29 cellular contexts compared by ENCODE assay signal in the genomic region with DNA sequence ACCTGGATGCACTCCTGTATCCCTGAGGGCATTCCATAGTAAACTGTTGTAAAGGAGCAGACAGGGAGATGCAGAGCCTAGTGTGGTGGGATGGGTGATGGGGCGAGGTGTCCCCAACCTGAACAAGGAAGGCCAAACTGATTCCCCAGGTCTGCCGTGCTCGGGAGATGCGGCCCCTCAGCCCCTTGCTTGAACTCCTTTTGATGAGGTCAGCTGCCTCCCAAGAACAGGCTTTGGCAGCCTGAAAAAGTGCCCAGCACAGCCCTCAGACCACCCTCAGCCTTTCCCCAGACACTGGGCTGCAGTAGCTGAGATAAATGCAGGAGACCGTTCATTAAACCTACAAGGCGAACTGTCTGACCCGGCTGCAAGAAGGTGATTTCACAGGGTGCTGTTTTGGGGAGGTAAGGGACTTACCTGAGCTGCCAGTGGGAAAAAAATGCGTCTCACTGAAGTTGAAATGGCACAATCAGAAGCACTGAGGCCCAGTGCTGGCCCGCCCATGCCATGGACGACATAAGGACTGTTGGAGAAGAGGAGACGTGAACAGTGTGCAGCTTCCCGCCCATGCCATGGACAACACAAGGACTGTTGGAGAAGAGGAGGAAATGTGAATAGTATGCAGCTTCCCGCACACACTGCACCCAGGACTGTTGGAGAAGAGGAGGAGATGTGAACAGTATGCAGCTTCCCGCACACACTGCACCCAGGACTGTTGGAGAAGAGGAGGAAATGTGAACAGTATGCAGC.
DNase-seq lines count a peak whose midpoint lies in the region; ATAC-seq and TF ChIP-seq lines count a peak whose summit lies in the region.
"Had no signal": no experiment of that assay in that cellular context is flagged by ENCODE, and none has a peak within 500 bp of the region (broad histone marks: within the 10 kb centered on the region; RNA-seq: fewer than 3 reads in every experiment).

No MANE protein-coding gene starts in this region.

- no peak overlapping the region for H3K4me3 ChIP-seq in Peyer's patch
- no peak overlapping the region for H3K4me3 ChIP-seq in spleen
- no peak overlapping the region for H3K4me3 ChIP-seq in BE2C (ENCODE audit: low read depth, low read length)
- H3K4me3 ChIP-seq: adrenal gland, esophagus squamous epithelium, SK-N-MC, smooth muscle cell, thoracic aorta had no signal

- TF ChIP-seq POLR2A in Peyer's patch (IDR thresholded peaks at IDR 0.05) (no peak), spleen (IDR thresholded peaks at IDR 0.05) (no peak)

- intact Hi-C loops in left ventricle myocardium superior (cut with micrococcal nuclease) (no loop called here), spleen (cut with DNase I; ENCODE audit: low total_unique reads) (no loop called here)

- TF ChIP-seq CTCF in Peyer's patch (IDR thresholded peaks at IDR 0.05) = no peak
- no peak for TF ChIP-seq CTCF in spleen (IDR thresholded peaks at IDR 0.05 in 8 of 11, conservative IDR thresholded peaks at IDR 0.05 in 3 of 11)
- no peak for TF ChIP-seq CTCF in BE2C (IDR thresholded peaks at IDR 0.05; ENCODE audit: low read depth, low read length)

- H3K9me3 Mint-ChIP-seq in T-helper 2 cell treated with Interferon-gamma antibody and Interleukin-4, amounts not matched to agents 5 μg/mL and 100 μg/mL, for 36 hours = no peaks in the 10 kb centered on the region
- H3K9me3 Mint-ChIP-seq: CD4-positive, alpha-beta T cell; H9; memory B cell; T-helper 1 cell treated with Interleukin-12 subunit alpha and Interleukin-12 subunit beta and Interleukin-4 antibody, amounts not matched to agents 30 μg/mL and 1 μg/mL, for 36 hours had no signal

- peaks cover 2% of the 10 kb centered on the region for H3K27me3 Mint-ChIP-seq in T-helper 2 cell treated with Interferon-gamma antibody and Interleukin-4, amounts not matched to agents 5 μg/mL and 100 μg/mL, for 36 hours (ENCODE audit: low read depth)

- H3K27ac ChIP-seq in Peyer's patch (no peak overlapping the region), spleen (no peak overlapping the region)
- H3K27ac ChIP-seq: 22Rv1, adrenal gland, brain microvascular endothelial cell, esophagus squamous epithelium, neutrophil, SK-N-MC, thoracic aorta had no signal

- H3K4me3 Mint-ChIP-seq in T-helper 2 cell treated with Interferon-gamma antibody and Interleukin-4, amounts not matched to agents 5 μg/mL and 100 μg/mL, for 36 hours = no peak overlapping the region
- H3K4me3 Mint-ChIP-seq: CD4-positive, alpha-beta T cell; H9; memory B cell; T-helper 1 cell treated with Interleukin-12 subunit alpha and Interleukin-12 subunit beta and Interleukin-4 antibody, amounts not matched to agents 30 μg/mL and 1 μg/mL, for 36 hours had no signal

- no peaks in the 10 kb centered on the region for H3K9me3 ChIP-seq in Peyer's patch
- H3K9me3 ChIP-seq in spleen = no peaks in the 10 kb centered on the region
- no peaks in the 10 kb centered on the region for H3K9me3 ChIP-seq in BE2C
- H3K9me3 ChIP-seq: adrenal gland, esophagus squamous epithelium, neutrophil, thoracic aorta had no signal

- H3K27me3 ChIP-seq in Peyer's patch = no peaks in the 10 kb centered on the region
- peaks cover 0 to 31% (median 7%) of the 10 kb centered on the region in 7 donors for H3K27me3 ChIP-seq in spleen (replicated peaks in 1 of 7)
- H3K27me3 ChIP-seq in BE2C = no peaks in the 10 kb centered on the region
- H3K27me3 ChIP-seq: adrenal gland, neutrophil had no signal

- WGBS in spleen, 5 donors = 86 to 91% (median 89%) methylated on average over 14 of the region's 14 CpGs

- H3K36me3 ChIP-seq in Peyer's patch (no peaks in the 10 kb centered on the region), spleen (no peaks in the 10 kb centered on the region), BE2C (no peaks in the 10 kb centered on the region)
- H3K36me3 ChIP-seq: adrenal gland, brain microvascular endothelial cell, esophagus squamous epithelium, neutrophil, thoracic aorta had no signal

- DNase-seq in T-helper 2 cell treated with Interferon-gamma antibody and Interleukin-4, amounts not matched to agents 5 μg/mL and 100 μg/mL, for 36 hours (ENCODE audit: low spot score) = peak; percentile 2
- DNase-seq in T-helper 2 cell = no peak
- DNase-seq in Peyer's patch = peak in 2 of 3 donors; percentile 20 to 34
- DNase-seq in left ventricle myocardium superior = peak; percentile 15
- DNase-seq in spleen = peak; percentile 41
- no peak for DNase-seq in BE2C
- DNase-seq in inferior parietal cortex (ENCODE audit: extremely low spot score) = no peak
- DNase-seq: activated naive CD4-positive, alpha-beta T cell treated with Interleukin-2 at 50 U/mL for 16 hours; activated T-cell treated with anti-CD3 and anti-CD28 coated beads, Interleukin-2, amount 50 U/mL, for 1 hour; brain microvascular endothelial cell; CD4-positive, alpha-beta T cell; cortex of kidney; esophagus squamous epithelium; H9; kidney glomerular epithelial cell; NCI-H1105; NCI-H2029 treated with DMSO at 0.1 percent for 48 hours; NCI-H2227 treated with DMSO at 0.1 percent for 48 hours; NCI-H748 treated with DMSO at 0.1 percent for 48 hours; stimulated activated naive CD4-positive, alpha-beta T cell had no signal

- H3K4me1 Mint-ChIP-seq in T-helper 2 cell treated with Interferon-gamma antibody and Interleukin-4, amounts not matched to agents 5 μg/mL and 100 μg/mL, for 36 hours (ENCODE audit: low read depth) = no peaks in the 10 kb centered on the region
- H3K4me1 Mint-ChIP-seq: memory B cell had no signal

- no peaks in the 10 kb centered on the region for H3K36me3 Mint-ChIP-seq in T-helper 2 cell treated with Interferon-gamma antibody and Interleukin-4, amounts not matched to agents 5 μg/mL and 100 μg/mL, for 36 hours (ENCODE audit: low read depth)
- H3K36me3 Mint-ChIP-seq: memory B cell had no signal

- H3K27ac Mint-ChIP-seq in T-helper 2 cell treated with Interferon-gamma antibody and Interleukin-4, amounts not matched to agents 5 μg/mL and 100 μg/mL, for 36 hours = no peak overlapping the region
- H3K27ac Mint-ChIP-seq: CD4-positive, alpha-beta T cell; memory B cell; T-helper 1 cell treated with Interleukin-12 subunit alpha and Interleukin-12 subunit beta and Interleukin-4 antibody, amounts not matched to agents 30 μg/mL and 1 μg/mL, for 36 hours had no signal

- no peak for ATAC-seq in left ventricle myocardium superior
- ATAC-seq in GM18873 (IDR thresholded peaks at IDR 0.05; ENCODE audit: low FRiP score, unreplicated experiment) = no peak

- no peaks in the 10 kb centered on the region for H3K4me1 ChIP-seq in Peyer's patch
- peaks cover 0 to 11% (median 0%) of the 10 kb centered on the region in 6 donors for H3K4me1 ChIP-seq in spleen
- no peaks in the 10 kb centered on the region for H3K4me1 ChIP-seq in BE2C
- H3K4me1 ChIP-seq: adrenal gland had no signal

Comparison
In these comparisons a context has a peak if more than half of its experiments do, and no peak if none do; other contexts are left out.
1. DNase-seq: peak in T-helper 2 cell treated with Interferon-gamma antibody and Interleukin-4, amounts not matched to agents 5 μg/mL and 100 μg/mL, for 36 hours (single experiment), Peyer's patch (2 of 3), left ventricle myocardium superior (single experiment) and spleen (single experiment); none in T-helper 2 cell (0 of 5), BE2C (single experiment) and inferior parietal cortex (single experiment).